In the genomic region with DNA sequence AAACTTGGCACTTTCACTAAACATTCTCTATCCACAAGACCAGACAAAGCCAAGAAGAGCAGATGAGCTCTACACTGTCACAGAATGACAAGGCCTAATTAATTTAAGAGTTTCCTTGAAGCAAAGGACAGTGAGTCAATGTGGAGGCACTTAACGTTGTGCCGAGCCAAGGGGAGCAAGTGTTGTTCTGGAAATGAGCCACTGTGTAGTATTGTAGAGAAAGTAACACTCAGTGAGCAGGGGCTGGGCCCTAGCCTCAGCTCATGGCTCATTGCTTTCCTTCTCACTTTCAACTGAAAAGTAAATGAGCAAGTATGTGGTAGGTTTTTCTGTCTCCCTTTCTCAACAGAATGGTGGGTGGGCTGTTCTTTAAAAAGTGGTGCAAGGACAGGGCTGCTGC, we compare ENCODE assay signal across 11 cellular contexts. TPM values are rescaled to one million over a fixed set of nuclear protein-coding genes. Genes with fewer than 3 reads are reported as not detected.
DNase-seq lines count a peak whose midpoint lies in the region; ATAC-seq, FAIRE-seq and TF ChIP-seq lines count a peak whose summit lies in the region.
"Had no signal": no experiment of that assay in that cellular context is flagged by ENCODE, and none has a peak within 500 bp of the region (broad histone marks: within the 10 kb centered on the region; RNA-seq: fewer than 3 reads in every experiment).

No MANE protein-coding gene starts in this region.

- H3K27me3 Mint-ChIP-seq in activated T-helper 17 cell treated with anti-CD3 and anti-CD28 coated beads, Interleukin-2, amount 50 U/mL, for 72 hours, result no peaks in the 10 kb centered on the region

- no peaks in the 10 kb centered on the region for H3F3A ChIP-seq in SK-N-SH (replicated peaks; ENCODE audit: insufficient read depth)

- H3K27ac ChIP-seq in SK-N-SH (ENCODE audit: low read depth in 2 of 2, low read length in 1 of 2), result no peak overlapping the region

- peaks cover 0 to 16% of the 10 kb centered on the region in 2 experiments; a peak in 1 of 4 replicates for H3K4me1 ChIP-seq in SK-N-SH (ENCODE audit: control insufficient read depth in 1 of 2, insufficient read depth in 2 of 2, low read depth in 1 of 2, low read length in 1 of 2)

- TF ChIP-seq RAD21 in SK-N-SH (IDR thresholded peaks at IDR 0.05; ENCODE audit: low read length), result no peak

- no peak overlapping the region for H3K4me3 ChIP-seq in SK-N-SH (ENCODE audit: low read depth in 2 of 2, low read length in 1 of 2)

- H3K9ac ChIP-seq in SK-N-SH, result no peak overlapping the region

- H3K9me3 ChIP-seq in SK-N-SH, result no peaks in the 10 kb centered on the region

- no peak for FAIRE-seq in RCC 7860 (lab: Jason Lieb, UNC)

- TF ChIP-seq EP300 in SK-N-SH (IDR thresholded peaks at IDR 0.05; ENCODE audit: borderline replicate concordance in 1 of 2, low read depth in 1 of 2, low read length in 1 of 2), result no peak

- 22% methylated on average over 2 of the region's 2 CpGs for WGBS in SK-N-SH (ENCODE audit: low lambda C conversion rate)

- no peaks in the 10 kb centered on the region for H3K79me2 ChIP-seq in SK-N-SH (ENCODE audit: insufficient read depth)

- DNase-seq in EH (ENCODE audit: low read depth), result peak; percentile 59
- no peak for DNase-seq in cerebellar nuclear complex (lab: John Stamatoyannopoulos, UW)
- no peak for DNase-seq in RCC 7860 (ENCODE audit: low spot score)
- no peak for DNase-seq in foreskin melanocyte
- no peak for DNase-seq in SK-N-SH
- DNase-seq: CD4-positive, alpha-beta memory T cell; glutamatergic neuron; NCI-H146 had no signal

- no peak overlapping the region for H3K4me2 ChIP-seq in SK-N-SH

- POLR2A ChIA-PET in SK-N-SH (lab: Yijun Ruan, JAX), result no interaction called here

- no peak overlapping the region for H3K4me3 Mint-ChIP-seq in activated T-helper 17 cell treated with anti-CD3 and anti-CD28 coated beads, Interleukin-2, amount 50 U/mL, for 72 hours
- H3K4me3 Mint-ChIP-seq: CD4-positive, alpha-beta memory T cell had no signal

- H3K36me3 ChIP-seq in SK-N-SH (replicated peaks in 1 of 2; ENCODE audit: control insufficient read depth in 1 of 2, insufficient read depth in 2 of 2, low read length in 1 of 2), result no peaks in the 10 kb centered on the region

- H4K20me1 ChIP-seq in SK-N-SH (ENCODE audit: insufficient read depth), result no peaks in the 10 kb centered on the region

- no peak overlapping the region for H2AFZ ChIP-seq in SK-N-SH (ENCODE audit: low read depth)

- no peaks in the 10 kb centered on the region for H3K9me2 ChIP-seq in SK-N-SH

- peaks cover 7% of the 10 kb centered on the region for H3K4me1 Mint-ChIP-seq in activated T-helper 17 cell treated with anti-CD3 and anti-CD28 coated beads, Interleukin-2, amount 50 U/mL, for 72 hours

- TF ChIP-seq CTCF in SK-N-SH (IDR thresholded peaks at IDR 0.05), result no peak

- H3K27me3 ChIP-seq in SK-N-SH (ENCODE audit: insufficient read depth), result no peaks in the 10 kb centered on the region

- CTCF ChIA-PET in SK-N-SH (lab: Yijun Ruan, JAX), result interaction anchor here (1.3 kb wide), 2 partner anchors 49 to 52 kb away, joined by 3 to 6 read pairs; no protein-coding TSS in a partner anchor

- H3K9me3 Mint-ChIP-seq in activated T-helper 17 cell treated with anti-CD3 and anti-CD28 coated beads, Interleukin-2, amount 50 U/mL, for 72 hours, result no peaks in the 10 kb centered on the region

- no peak overlapping the region for H3K27ac Mint-ChIP-seq in activated T-helper 17 cell treated with anti-CD3 and anti-CD28 coated beads, Interleukin-2, amount 50 U/mL, for 72 hours

- no peaks in the 10 kb centered on the region for H3K36me3 Mint-ChIP-seq in activated T-helper 17 cell treated with anti-CD3 and anti-CD28 coated beads, Interleukin-2, amount 50 U/mL, for 72 hours (ENCODE audit: low read depth)
- H3K36me3 Mint-ChIP-seq: CD4-positive, alpha-beta memory T cell had no signal

- ATAC-seq in GM19043 (IDR thresholded peaks at IDR 0.05; ENCODE audit: low read depth, unreplicated experiment) (peak; percentile 75), HG02938 (IDR thresholded peaks at IDR 0.05; ENCODE audit: unreplicated experiment) (peak; percentile 88)
- ATAC-seq in activated T-helper 17 cell treated with anti-CD3 and anti-CD28 coated beads, Interleukin-2, amount 50 U/mL, for 72 hours (replicated peaks), result peak; percentile 87

TF ChIP-seq in SK-N-SH, 30 proteins besides CTCF, POLR2A, EP300 and RAD21:
- no peak for TF ChIP-seq MXI1 (IDR thresholded peaks at IDR 0.05; ENCODE audit: low read depth, low read length)
- TF ChIP-seq RCOR1 (IDR thresholded peaks at IDR 0.05; ENCODE audit: low read length), result no peak

RNA-seq across cellular contexts. Expression of a gene that starts 11.7 kb away (rescaled TPM):
- total RNA-seq in activated T-helper 17 cell treated with anti-CD3 and anti-CD28 coated beads, Interleukin-2, amount 50 U/mL, for 72 hours, result 10 to 100 TPM; 34.8 to 39.4 TPM
- polyA plus RNA-seq in SK-N-SH (2012; rRNA removed), result 0.08 and 0.15 TPM in 2 replicates
- polyA plus RNA-seq in SK-N-SH (2012; cell fraction: cytosol; rRNA removed), result 0.06 and 0.12 TPM in 2 replicates
- 0.02 TPM in 1 of 2 replicates, not detected in the other for polyA plus RNA-seq in SK-N-SH (2012; cell fraction: nucleus; rRNA removed)
